ENCODE assay signal across 8 cellular contexts in the genomic region with DNA sequence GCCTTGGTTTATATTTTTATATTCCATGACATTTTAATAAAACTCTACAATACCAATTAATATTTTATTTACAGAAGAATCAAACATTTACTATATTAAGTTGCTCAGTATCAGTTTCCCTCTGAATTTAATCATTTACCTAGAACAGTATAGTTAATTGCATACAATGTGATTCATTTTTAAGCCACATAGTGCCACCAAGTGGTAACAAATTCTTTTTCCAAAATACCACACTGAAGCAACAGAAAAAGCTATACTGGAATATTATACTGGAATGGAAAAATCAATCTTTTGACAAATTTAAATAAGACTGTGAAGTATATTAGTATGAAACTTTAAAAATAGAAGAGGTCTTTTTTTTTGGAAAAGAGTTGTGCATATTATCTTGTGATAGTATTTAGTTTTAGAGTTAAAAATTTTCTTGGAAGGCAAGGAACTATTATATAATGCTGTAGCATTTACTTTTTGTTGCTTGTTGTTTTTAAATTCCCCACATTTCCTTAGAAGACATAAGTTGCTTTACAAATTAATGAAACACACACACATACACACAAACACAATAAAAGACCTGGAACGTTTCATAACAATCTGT. TPM values are rescaled to one million over a fixed set of nuclear protein-coding genes. Genes with fewer than 3 reads are reported as not detected.
DNase-seq lines count a peak whose midpoint lies in the region; ATAC-seq and TF ChIP-seq lines count a peak whose summit lies in the region.

No MANE protein-coding gene starts in this region.

- intact Hi-C loops in gastrocnemius medialis (cut with DNase I; ENCODE audit: low total_unique reads), result loop anchor here (2.0 to 5.0 kb wide), 3 partner anchors 56 to 242 kb away; no protein-coding TSS in a partner anchor

- H3K36me3 Mint-ChIP-seq in endothelial cell (ENCODE audit: low read depth, unreplicated experiment), result peaks cover 4% of the 10 kb centered on the region

- H3K4me1 Mint-ChIP-seq in endothelial cell (ENCODE audit: unreplicated experiment), result peaks cover 4% of the 10 kb centered on the region

- H3K27me3 ChIP-seq in gastrocnemius medialis, result no peaks in the 10 kb centered on the region

- H3K9me3 ChIP-seq in gastrocnemius medialis, result no peaks in the 10 kb centered on the region

- no peak overlapping the region for H3K4me3 Mint-ChIP-seq in endothelial cell (ENCODE audit: unreplicated experiment)

- H3K9me3 Mint-ChIP-seq in endothelial cell (ENCODE audit: unreplicated experiment), result no peaks in the 10 kb centered on the region

- H3K4me1 ChIP-seq in gastrocnemius medialis, result peaks cover 39 to 42% of the 10 kb centered on the region in 2 donors

- no peaks in the 10 kb centered on the region for H3K36me3 ChIP-seq in gastrocnemius medialis

- H3K27ac Mint-ChIP-seq in endothelial cell (ENCODE audit: unreplicated experiment), result no peak overlapping the region

- TF ChIP-seq CTCF in endothelial cell (IDR thresholded peaks at IDR 0.05; ENCODE audit: unreplicated experiment), result peak; percentile 45
- peak in 3 of 5 experiments; percentile 34 to 51 (median 43) for TF ChIP-seq CTCF in gastrocnemius medialis (IDR thresholded peaks at IDR 0.05 in 4 of 5, conservative IDR thresholded peaks at IDR 0.05 in 1 of 5)

- ATAC-seq in gastrocnemius medialis, result no peak

- TF ChIP-seq POLR2A in gastrocnemius medialis (IDR thresholded peaks at IDR 0.05), result no peak

- peak; percentile 26 for DNase-seq in NCI-H748 (lab: John Stamatoyannopoulos, UW; ENCODE audit: unreplicated experiment)
- no peak for DNase-seq in NCI-H748 treated with DMSO at 0.1 percent for 48 hours (lab: John Stamatoyannopoulos, UW)
- DNase-seq in NCI-H460 (ENCODE audit: extremely low read depth, low read depth), result peak; percentile 5
- DNase-seq in endothelial cell (ENCODE audit: low spot score), result no peak
- no peak for DNase-seq in gastrocnemius medialis
- DNase-seq in stimulated activated CD8-positive, alpha-beta memory T cell treated with anti-CD3 and anti-CD28 coated beads, Interleukin-4, amount 100 ng/mL, for 48 hours, result no peak
- DNase-seq in stimulated activated CD4-positive, alpha-beta T cell treated with anti-CD3 and anti-CD28 coated beads, Interleukin-15, amount 100 ng/mL, for 24 hours, result no peak
- DNase-seq in mucosa of gallbladder (ENCODE audit: low spot score), result no peak

- in situ Hi-C loops in gastrocnemius medialis (cut with MboI; ENCODE audit: low sequenced_read_pairs in 4 of 4), result loop anchor here in 3 of 4 donors (10.0 to 25.0 kb wide), 5 partner anchors 102 to 390 kb away; a partner anchor contains a TSS

- no peak overlapping the region for H3K4me3 ChIP-seq in gastrocnemius medialis

- H3K27ac ChIP-seq in gastrocnemius medialis, result no peak overlapping the region

- no peaks in the 10 kb centered on the region for H3K27me3 Mint-ChIP-seq in endothelial cell (ENCODE audit: unreplicated experiment)

RNA-seq across cellular contexts. Expression of a gene that starts 57.3 kb away (rescaled TPM):
- total RNA-seq in NCI-H460 (2014; rRNA removed; shearing (Covaris generic)), result 43.2 and 43.8 TPM in 2 replicates
- 10.7 and 25.8 TPM in 2 replicates for polyA plus RNA-seq in NCI-H460 (2014; cell fraction: nucleus; rRNA removed)
- total RNA-seq in endothelial cell (ENCODE audit: unreplicated experiment), result 67.1 TPM
- total RNA-seq in gastrocnemius medialis, result 10 to 100 TPM; 30.5 to 61.7 (median 34.6) TPM
- 39.2 TPM for total RNA-seq in mucosa of gallbladder

Comparison
In these comparisons a context has a peak if more than half of its experiments do, and no peak if none do; other contexts are left out.
1. DNase-seq: peak in NCI-H748 (single experiment) and NCI-H460 (single experiment); none in NCI-H748 treated with DMSO at 0.1 percent for 48 hours (single experiment), endothelial cell (single experiment), gastrocnemius medialis (0 of 2), stimulated activated CD8-positive, alpha-beta memory T cell treated with anti-CD3 and anti-CD28 coated beads, Interleukin-4, amount 100 ng/mL, for 48 hours (single experiment), stimulated activated CD4-positive, alpha-beta T cell treated with anti-CD3 and anti-CD28 coated beads, Interleukin-15, amount 100 ng/mL, for 24 hours (single experiment) and mucosa of gallbladder (single experiment).